In the genomic region with DNA sequence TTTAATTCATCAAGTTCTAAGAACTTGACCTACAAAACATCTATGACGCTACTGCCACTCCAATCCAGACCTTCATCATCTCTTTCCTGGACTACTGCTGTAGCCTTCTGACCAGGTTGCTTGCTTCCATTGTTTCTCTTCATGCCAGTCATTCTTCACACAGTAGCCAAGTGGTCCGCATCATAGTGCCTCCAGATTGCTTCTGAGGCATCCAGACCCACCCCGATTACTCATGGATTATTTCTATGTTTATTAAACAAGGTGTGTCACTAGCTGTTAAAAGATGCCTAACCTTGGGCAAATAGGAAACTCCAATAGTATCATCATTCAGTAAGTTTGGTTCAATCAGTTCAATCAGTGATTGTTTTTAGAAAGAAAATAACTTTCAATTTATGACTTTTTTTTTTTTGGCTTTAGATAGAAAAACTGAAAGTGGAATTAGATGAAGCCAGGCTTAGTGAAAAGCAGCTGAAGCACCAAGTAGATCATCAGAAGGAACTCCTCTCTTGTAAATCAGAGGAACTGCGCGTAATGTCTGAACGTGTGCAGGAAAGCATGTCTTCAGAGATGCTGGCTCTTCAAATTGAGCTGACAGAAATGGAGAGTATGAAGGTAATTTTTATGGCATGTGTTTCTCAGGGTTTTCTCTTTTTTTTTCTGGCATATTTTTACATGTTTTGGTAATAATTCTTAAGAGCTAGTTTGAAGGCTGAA, we compare ENCODE assay signal across 27 cellular contexts. TPM values are rescaled to one million over a fixed set of nuclear protein-coding genes. Genes with fewer than 3 reads are reported as not detected.
DNase-seq lines count a peak whose midpoint lies in the region; ATAC-seq lines count a peak whose summit lies in the region.
"Had no signal": no experiment of that assay in that cellular context is flagged by ENCODE, and none has a peak within 500 bp of the region (broad histone marks: within the 10 kb centered on the region; RNA-seq: fewer than 3 reads in every experiment).

No MANE protein-coding gene starts in this region.

- ATAC-seq in stimulated activated naive CD8-positive, alpha-beta T cell treated with anti-CD3 and anti-CD28 coated beads, Interleukin-15, Interleukin-2, amounts not matched to agents 100 U/mL and 50 U/mL, for 24 hours: no peak
- ATAC-seq in HG03520 (IDR thresholded peaks at IDR 0.05; ENCODE audit: unreplicated experiment): no peak
- ATAC-seq: activated CD4-positive, alpha-beta T cell treated with anti-CD3 and anti-CD28 coated beads for 36 hours; activated naive CD4-positive, alpha-beta T cell treated with anti-CD3 and anti-CD28 coated beads, Interleukin-2, amount 50 U/mL, for 72 hours; Panc1 had no signal

- DNase-seq in Daoy (ENCODE audit: low read depth) (peak; percentile 7), LoVo (ENCODE audit: low spot score) (peak; percentile 37), astrocyte of the hippocampus (ENCODE audit: low read depth, low spot score) (peak; percentile 75), renal cortical epithelial cell (ENCODE audit: low read depth) (peak; percentile 80), iPS-NIHi11 (ENCODE audit: low spot score) (no peak)
- no peak for DNase-seq in stimulated activated naive CD8-positive, alpha-beta T cell treated with anti-CD3 and anti-CD28 coated beads, Interleukin-15, Interleukin-2, amounts not matched to agents 100 U/mL and 50 U/mL, for 24 hours
- DNase-seq: ACHN; activated CD4-positive, alpha-beta T cell treated with anti-CD3 and anti-CD28 coated beads for 36 hours; activated T-cell treated with anti-CD3 and anti-CD28 coated beads for 4 hours; BE2C; CD8-positive, alpha-beta memory T cell; colonic mucosa; DMS153; effector CD4-positive, alpha-beta T cell; islet precursor cell; KG1; left ventricle myocardium inferior; NCI-H1436 treated with DMSO at 0.1 percent for 48 hours; NCI-H345; SIG-M5; spleen; stimulated activated CD4-positive, alpha-beta T cell treated with anti-CD3 and anti-CD28 coated beads, Interleukin-2, amount 100 ng/mL, for 24 hours; testis had no signal

RNA-seq across cellular contexts. Expression of a gene that starts 9.5 kb away (rescaled TPM):
- 172 and 182 TPM in 2 replicates for total RNA-seq in Daoy (2014; rRNA removed; shearing (Covaris generic))
- 32.8 and 35.1 TPM in 2 replicates for total RNA-seq in renal cortical epithelial cell

RNA-seq across cellular contexts. Expression of a gene that starts 44.0 kb away (rescaled TPM):
- 9.3 and 13.3 TPM in 2 replicates for total RNA-seq in Daoy (2014; rRNA removed; shearing (Covaris generic))
- total RNA-seq in renal cortical epithelial cell: 13.5 and 56.1 TPM in 2 replicates
- total RNA-seq: G401 had no signal

Comparison
In these comparisons a context has a peak if more than half of its experiments do, and no peak if none do; other contexts are left out.
1. DNase-seq: peak in Daoy (single experiment), LoVo (single experiment), astrocyte of the hippocampus (single experiment) and renal cortical epithelial cell (single experiment); none in iPS-NIHi11 (single experiment) and stimulated activated naive CD8-positive, alpha-beta T cell treated with anti-CD3 and anti-CD28 coated beads, Interleukin-15, Interleukin-2, amounts not matched to agents 100 U/mL and 50 U/mL, for 24 hours (single experiment).